1 cellular context compared by ENCODE assay signal in the genomic region with DNA sequence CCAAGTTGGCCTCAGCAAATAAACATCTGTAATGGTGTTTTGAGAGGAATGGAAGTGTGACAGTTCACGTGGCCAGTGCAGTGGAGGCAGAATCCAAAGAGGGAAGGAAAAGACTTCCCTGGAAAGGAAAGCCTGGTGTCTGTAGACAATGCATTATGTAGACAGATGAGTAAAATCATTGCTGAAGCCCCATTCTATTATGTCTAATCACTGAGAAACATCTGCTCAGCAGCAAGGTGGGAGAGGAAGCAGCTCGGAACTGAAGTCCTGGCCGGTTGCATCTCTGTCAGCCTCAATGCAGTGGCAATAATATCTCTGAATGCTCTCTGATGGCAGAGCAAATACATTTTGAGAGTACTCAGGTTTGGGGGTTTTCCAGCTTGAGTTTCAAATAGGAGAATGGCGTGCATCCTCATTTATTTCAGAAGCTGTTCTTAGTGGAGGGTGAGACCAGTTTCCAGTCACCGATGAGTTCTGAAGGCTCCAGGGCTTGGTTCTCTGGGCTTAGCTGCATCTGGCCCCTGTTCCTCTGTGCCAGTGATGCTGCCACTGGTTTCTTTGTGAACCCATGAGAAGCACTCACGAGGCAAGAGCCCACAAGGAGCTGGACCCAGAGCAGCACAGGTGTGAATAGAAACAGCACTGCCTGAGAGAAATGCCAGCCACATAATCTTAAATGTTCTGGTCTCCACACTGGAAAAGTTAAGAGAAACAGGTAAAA.
TF ChIP-seq lines count a peak whose summit lies in the region.

No MANE protein-coding gene starts in this region.

TF ChIP-seq in GM23338, 12 proteins besides CTCF, POLR2A, EP300 and RAD21 (continued from another document):
- TF ChIP-seq, protein P1, sequence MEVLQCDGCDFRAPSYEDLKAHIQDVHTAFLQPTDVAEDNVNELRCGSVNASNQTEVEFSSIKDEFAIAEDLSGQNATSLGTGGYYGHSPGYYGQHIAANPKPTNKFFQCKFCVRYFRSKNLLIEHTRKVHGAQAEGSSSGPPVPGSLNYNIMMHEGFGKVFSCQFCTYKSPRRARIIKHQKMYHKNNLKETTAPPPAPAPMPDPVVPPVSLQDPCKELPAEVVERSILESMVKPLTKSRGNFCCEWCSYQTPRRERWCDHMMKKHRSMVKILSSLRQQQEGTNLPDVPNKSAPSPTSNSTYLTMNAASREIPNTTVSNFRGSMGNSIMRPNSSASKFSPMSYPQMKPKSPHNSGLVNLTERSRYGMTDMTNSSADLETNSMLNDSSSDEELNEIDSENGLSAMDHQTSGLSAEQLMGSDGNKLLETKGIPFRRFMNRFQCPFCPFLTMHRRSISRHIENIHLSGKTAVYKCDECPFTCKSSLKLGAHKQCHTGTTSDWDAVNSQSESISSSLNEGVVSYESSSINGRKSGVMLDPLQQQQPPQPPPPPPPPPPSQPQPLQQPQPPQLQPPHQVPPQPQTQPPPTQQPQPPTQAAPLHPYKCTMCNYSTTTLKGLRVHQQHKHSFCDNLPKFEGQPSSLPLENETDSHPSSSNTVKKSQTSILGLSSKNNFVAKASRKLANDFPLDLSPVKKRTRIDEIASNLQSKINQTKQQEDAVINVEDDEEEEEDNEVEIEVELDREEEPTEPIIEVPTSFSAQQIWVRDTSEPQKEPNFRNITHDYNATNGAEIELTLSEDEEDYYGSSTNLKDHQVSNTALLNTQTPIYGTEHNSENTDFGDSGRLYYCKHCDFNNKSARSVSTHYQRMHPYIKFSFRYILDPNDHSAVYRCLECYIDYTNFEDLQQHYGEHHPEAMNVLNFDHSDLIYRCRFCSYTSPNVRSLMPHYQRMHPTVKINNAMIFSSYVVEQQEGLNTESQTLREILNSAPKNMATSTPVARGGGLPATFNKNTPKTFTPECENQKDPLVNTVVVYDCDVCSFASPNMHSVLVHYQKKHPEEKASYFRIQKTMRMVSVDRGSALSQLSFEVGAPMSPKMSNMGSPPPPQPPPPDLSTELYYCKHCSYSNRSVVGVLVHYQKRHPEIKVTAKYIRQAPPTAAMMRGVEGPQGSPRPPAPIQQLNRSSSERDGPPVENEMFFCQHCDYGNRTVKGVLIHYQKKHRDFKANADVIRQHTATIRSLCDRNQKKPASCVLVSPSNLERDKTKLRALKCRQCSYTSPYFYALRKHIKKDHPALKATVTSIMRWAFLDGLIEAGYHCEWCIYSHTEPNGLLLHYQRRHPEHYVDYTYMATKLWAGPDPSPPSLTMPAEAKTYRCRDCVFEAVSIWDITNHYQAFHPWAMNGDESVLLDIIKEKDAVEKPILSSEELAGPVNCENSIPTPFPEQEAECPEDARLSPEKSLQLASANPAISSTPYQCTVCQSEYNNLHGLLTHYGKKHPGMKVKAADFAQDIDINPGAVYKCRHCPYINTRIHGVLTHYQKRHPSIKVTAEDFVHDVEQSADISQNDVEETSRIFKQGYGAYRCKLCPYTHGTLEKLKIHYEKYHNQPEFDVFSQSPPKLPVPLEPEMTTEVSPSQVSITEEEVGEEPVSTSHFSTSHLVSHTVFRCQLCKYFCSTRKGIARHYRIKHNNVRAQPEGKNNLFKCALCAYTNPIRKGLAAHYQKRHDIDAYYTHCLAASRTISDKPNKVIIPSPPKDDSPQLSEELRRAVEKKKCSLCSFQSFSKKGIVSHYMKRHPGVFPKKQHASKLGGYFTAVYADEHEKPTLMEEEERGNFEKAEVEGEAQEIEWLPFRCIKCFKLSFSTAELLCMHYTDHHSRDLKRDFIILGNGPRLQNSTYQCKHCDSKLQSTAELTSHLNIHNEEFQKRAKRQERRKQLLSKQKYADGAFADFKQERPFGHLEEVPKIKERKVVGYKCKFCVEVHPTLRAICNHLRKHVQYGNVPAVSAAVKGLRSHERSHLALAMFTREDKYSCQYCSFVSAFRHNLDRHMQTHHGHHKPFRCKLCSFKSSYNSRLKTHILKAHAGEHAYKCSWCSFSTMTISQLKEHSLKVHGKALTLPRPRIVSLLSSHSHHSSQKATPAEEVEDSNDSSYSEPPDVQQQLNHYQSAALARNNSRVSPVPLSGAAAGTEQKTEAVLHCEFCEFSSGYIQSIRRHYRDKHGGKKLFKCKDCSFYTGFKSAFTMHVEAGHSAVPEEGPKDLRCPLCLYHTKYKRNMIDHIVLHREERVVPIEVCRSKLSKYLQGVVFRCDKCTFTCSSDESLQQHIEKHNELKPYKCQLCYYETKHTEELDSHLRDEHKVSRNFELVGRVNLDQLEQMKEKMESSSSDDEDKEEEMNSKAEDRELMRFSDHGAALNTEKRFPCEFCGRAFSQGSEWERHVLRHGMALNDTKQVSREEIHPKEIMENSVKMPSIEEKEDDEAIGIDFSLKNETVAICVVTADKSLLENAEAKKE (CRISPR knock-in tag; IDR thresholded peaks at IDR 0.05) = no peak
- TF ChIP-seq ZNF331 (CRISPR knock-in tag; IDR thresholded peaks at IDR 0.05; ENCODE audit: low read depth) (no peak), ZNF114 (CRISPR knock-in tag; IDR thresholded peaks at IDR 0.05) (no peak), STAT1 (IDR thresholded peaks at IDR 0.05; ENCODE audit: unreplicated experiment) (no peak), POLR2AphosphoS5 (IDR thresholded peaks at IDR 0.05; ENCODE audit: low read depth) (no peak)
- TF ChIP-seq, protein P2, sequence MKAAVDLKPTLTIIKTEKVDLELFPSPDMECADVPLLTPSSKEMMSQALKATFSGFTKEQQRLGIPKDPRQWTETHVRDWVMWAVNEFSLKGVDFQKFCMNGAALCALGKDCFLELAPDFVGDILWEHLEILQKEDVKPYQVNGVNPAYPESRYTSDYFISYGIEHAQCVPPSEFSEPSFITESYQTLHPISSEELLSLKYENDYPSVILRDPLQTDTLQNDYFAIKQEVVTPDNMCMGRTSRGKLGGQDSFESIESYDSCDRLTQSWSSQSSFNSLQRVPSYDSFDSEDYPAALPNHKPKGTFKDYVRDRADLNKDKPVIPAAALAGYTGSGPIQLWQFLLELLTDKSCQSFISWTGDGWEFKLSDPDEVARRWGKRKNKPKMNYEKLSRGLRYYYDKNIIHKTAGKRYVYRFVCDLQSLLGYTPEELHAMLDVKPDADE (IDR thresholded peaks at IDR 0.05) = no peak
- TF ChIP-seq, protein P3, sequence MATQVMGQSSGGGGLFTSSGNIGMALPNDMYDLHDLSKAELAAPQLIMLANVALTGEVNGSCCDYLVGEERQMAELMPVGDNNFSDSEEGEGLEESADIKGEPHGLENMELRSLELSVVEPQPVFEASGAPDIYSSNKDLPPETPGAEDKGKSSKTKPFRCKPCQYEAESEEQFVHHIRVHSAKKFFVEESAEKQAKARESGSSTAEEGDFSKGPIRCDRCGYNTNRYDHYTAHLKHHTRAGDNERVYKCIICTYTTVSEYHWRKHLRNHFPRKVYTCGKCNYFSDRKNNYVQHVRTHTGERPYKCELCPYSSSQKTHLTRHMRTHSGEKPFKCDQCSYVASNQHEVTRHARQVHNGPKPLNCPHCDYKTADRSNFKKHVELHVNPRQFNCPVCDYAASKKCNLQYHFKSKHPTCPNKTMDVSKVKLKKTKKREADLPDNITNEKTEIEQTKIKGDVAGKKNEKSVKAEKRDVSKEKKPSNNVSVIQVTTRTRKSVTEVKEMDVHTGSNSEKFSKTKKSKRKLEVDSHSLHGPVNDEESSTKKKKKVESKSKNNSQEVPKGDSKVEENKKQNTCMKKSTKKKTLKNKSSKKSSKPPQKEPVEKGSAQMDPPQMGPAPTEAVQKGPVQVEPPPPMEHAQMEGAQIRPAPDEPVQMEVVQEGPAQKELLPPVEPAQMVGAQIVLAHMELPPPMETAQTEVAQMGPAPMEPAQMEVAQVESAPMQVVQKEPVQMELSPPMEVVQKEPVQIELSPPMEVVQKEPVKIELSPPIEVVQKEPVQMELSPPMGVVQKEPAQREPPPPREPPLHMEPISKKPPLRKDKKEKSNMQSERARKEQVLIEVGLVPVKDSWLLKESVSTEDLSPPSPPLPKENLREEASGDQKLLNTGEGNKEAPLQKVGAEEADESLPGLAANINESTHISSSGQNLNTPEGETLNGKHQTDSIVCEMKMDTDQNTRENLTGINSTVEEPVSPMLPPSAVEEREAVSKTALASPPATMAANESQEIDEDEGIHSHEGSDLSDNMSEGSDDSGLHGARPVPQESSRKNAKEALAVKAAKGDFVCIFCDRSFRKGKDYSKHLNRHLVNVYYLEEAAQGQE (IDR thresholded peaks at IDR 0.05; ENCODE audit: unreplicated experiment) = no peak
